ENCODE assay signal across 1 cellular context in genomic region chr2:206452242-206452641, GRCh38.
TF ChIP-seq lines count a peak whose summit lies in the region.

No MANE protein-coding gene starts in this region.

TF ChIP-seq in GM12878, 131 proteins besides CTCF, POLR2A, EP300 and RAD21 (continued from another document):
- no peak for TF ChIP-seq E2F8 (IDR thresholded peaks at IDR 0.05; ENCODE audit: low read depth, partially characterized antibody)
- TF ChIP-seq IKZF1 (conservative IDR thresholded peaks at IDR 0.05): peak; percentile 26; the same call in 1 of the 2 replicates
- no peak for TF ChIP-seq RELA (IDR thresholded peaks at IDR 0.05; ENCODE audit: borderline replicate concordance, partially characterized antibody)
- TF ChIP-seq MTA2 (IDR thresholded peaks at IDR 0.05; ENCODE audit: low read depth): peak; percentile 60; the same call in 1 of the 2 replicates
- TF ChIP-seq SIN3A (IDR thresholded peaks at IDR 0.05; ENCODE audit: low read depth, low read length): no peak
- TF ChIP-seq KAT2A (conservative IDR thresholded peaks at IDR 0.05; ENCODE audit: control insufficient read depth, low read depth, low read length): no peak
- TF ChIP-seq ZNF207 (IDR thresholded peaks at IDR 0.05; ENCODE audit: borderline replicate concordance): no peak
- no peak for TF ChIP-seq SMARCA5 (IDR thresholded peaks at IDR 0.05)
- TF ChIP-seq MLLT1 (IDR thresholded peaks at IDR 0.05): no peak
- TF ChIP-seq ZBED1 (IDR thresholded peaks at IDR 0.05; ENCODE audit: borderline replicate concordance): peak; percentile 61; the same call in 1 of the 2 replicates
- TF ChIP-seq PBX3 (IDR thresholded peaks at IDR 0.05; ENCODE audit: insufficient replicate concordance, low read depth, low read length): no peak
- no peak for TF ChIP-seq POLR2AphosphoS5 (IDR thresholded peaks at IDR 0.05; ENCODE audit: low read length)
- peak; percentile 81 for TF ChIP-seq CREM (IDR thresholded peaks at IDR 0.05; ENCODE audit: low read depth)
- TF ChIP-seq POU2F2 (IDR thresholded peaks at IDR 0.05; ENCODE audit: borderline replicate concordance, low read depth, low read length): no peak
- TF ChIP-seq ZNF24 (IDR thresholded peaks at IDR 0.05): no peak
- peak; percentile 87; the same call in 1 of the 2 replicates for TF ChIP-seq FOXM1 (IDR thresholded peaks at IDR 0.05; ENCODE audit: low read depth, low read length)
- peak; percentile 89 for TF ChIP-seq EED (IDR thresholded peaks at IDR 0.05; ENCODE audit: low read depth)
- TF ChIP-seq MAX (IDR thresholded peaks at IDR 0.05; ENCODE audit: low read depth, low read length): no peak
- TF ChIP-seq SREBF1 (IDR thresholded peaks at IDR 0.05; ENCODE audit: low read length): no peak
- TF ChIP-seq SMAD1 (IDR thresholded peaks at IDR 0.05; ENCODE audit: low read depth, partially characterized antibody): no peak
- TF ChIP-seq BACH1 (IDR thresholded peaks at IDR 0.05; ENCODE audit: borderline replicate concordance): no peak
- no peak for TF ChIP-seq ZNF687 (IDR thresholded peaks at IDR 0.05)
- no peak for TF ChIP-seq TARDBP (IDR thresholded peaks at IDR 0.05; ENCODE audit: borderline replicate concordance)
- TF ChIP-seq ASH2L (IDR thresholded peaks at IDR 0.05; ENCODE audit: borderline replicate concordance, low read depth): no peak
- no peak for TF ChIP-seq EGR1 (IDR thresholded peaks at IDR 0.05; ENCODE audit: borderline replicate concordance in 1 of 2, low read depth in 2 of 2, low read length in 2 of 2)
- TF ChIP-seq REST (IDR thresholded peaks at IDR 0.05; ENCODE audit: low read depth, low read length): no peak
TF ChIP-seq in GM12878: peak in this region for 23.
